ENCODE assay signal across 8 cellular contexts in the genomic region with DNA sequence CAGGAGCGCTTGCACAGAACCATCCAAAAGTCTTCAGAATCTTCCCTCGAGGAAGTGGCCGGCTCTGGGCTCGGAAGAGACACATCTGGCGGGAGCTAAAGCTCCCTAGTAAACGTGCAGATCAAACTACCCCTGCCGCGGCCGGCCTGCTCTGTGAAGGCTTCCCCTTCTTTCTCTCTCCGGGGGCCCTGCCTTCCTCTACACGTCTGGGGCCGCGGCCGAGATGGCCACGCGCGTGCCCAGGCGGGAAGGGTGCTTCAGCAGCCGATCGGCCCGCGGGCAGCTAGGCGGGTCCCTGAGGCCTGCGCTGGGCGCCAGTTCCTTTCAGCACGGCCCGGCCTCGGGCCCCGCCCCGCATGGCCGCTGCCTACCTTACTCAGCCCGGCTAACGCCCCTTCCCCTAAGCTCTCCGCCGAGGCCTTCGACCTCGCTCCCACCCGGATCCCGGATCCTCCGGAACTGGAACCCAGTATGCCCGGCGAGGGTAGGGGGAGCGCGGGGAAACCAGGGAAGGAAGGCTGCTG. TPM values are rescaled to one million over a fixed set of nuclear protein-coding genes. Genes with fewer than 3 reads are reported as not detected.
DNase-seq lines count a peak whose midpoint lies in the region; ATAC-seq and TF ChIP-seq lines count a peak whose summit lies in the region.

No MANE protein-coding gene starts in this region.

- H3K27ac ChIP-seq in IMR-90 (ENCODE audit: insufficient read depth, low read length) (peak overlapping the region; percentile 86), heart right ventricle (peak overlapping the region; percentile 83 to 99 (median 95)), rectal smooth muscle tissue (ENCODE audit: low read depth, low read length) (peak overlapping the region; percentile 96)

- TF ChIP-seq CTCF in GM12875 (IDR thresholded peaks at IDR 0.05; ENCODE audit: borderline replicate concordance, insufficient read depth, low read depth, low read length): no peak
- TF ChIP-seq CTCF in IMR-90 (conservative IDR thresholded peaks at IDR 0.05; ENCODE audit: low read depth, low read length): no peak
- no peak for TF ChIP-seq CTCF in heart right ventricle (IDR thresholded peaks at IDR 0.05)

- POLR2A ChIA-PET in IMR-90 (lab: Charles Lee; ENCODE audit: unreplicated experiment): interaction anchor here (0.6 to 0.7 kb wide), 2 partner anchors 60 to 72 kb away, joined by 3 to 4 read pairs; no protein-coding TSS in a partner anchor

- DNase-seq in IMR-90 (no peak), heart right ventricle (peak in 1 of 2 donors; percentile 25), NCI-H1048 (lab: John Stamatoyannopoulos, UW) (no peak), SW 1271 (lab: John Stamatoyannopoulos, UW) (no peak)
- no peak for DNase-seq in activated T-helper 2 cell treated with anti-CD3 and anti-CD28 coated beads, Interferon-gamma antibody, Interleukin-2, Interleukin-4, amounts not matched to agents 10 μg/mL and 5 μg/mL and 100 μg/mL, durations not matched to agents 14 hours and 24 hours and 36 hours (ENCODE audit: low spot score)

- H2BK5ac ChIP-seq in IMR-90 (ENCODE audit: low read depth, low read length, poor library complexity, severe bottlenecking): peak overlapping the region; percentile 81

- H3K4me3 ChIP-seq in GM12875 (ENCODE audit: low read depth, low read length) (peak overlapping the region; percentile 100), IMR-90 (ENCODE audit: insufficient read depth, low read depth, low read length) (peak overlapping the region; percentile 87), heart right ventricle (peak overlapping the region; percentile 81 to 100 (median 95)), rectal smooth muscle tissue (ENCODE audit: low read length) (peak overlapping the region; percentile 79)

- peak overlapping the region; percentile 88 for H3K23ac ChIP-seq in IMR-90 (ENCODE audit: low read depth, low read length)

- H3K4me1 ChIP-seq in IMR-90 (ENCODE audit: control insufficient read depth, insufficient read depth, low read length) (peaks cover 8% of the 10 kb centered on the region), heart right ventricle (peaks cover 42 to 64% (median 61%) of the 10 kb centered on the region in 9 donors), rectal smooth muscle tissue (ENCODE audit: control insufficient read depth, insufficient read depth, low read length) (peaks cover 27% of the 10 kb centered on the region)

- dilution Hi-C loops in IMR-90 (cut with HindIII; ENCODE audit: low sequenced_read_pairs, unreplicated experiment): no loop called here

- peak overlapping the region; percentile 82 for H4K91ac ChIP-seq in IMR-90 (ENCODE audit: insufficient read depth, low read depth, low read length)

- no TSS peak for BruUV-seq in IMR-90 (replicated peaks; lab: Mats Ljungman, UMichigan)

- H3K27me3 ChIP-seq in IMR-90 (ENCODE audit: control insufficient read depth, insufficient read depth, low read length) (no peaks in the 10 kb centered on the region), heart right ventricle (no peaks in the 10 kb centered on the region), rectal smooth muscle tissue (ENCODE audit: control insufficient read depth, insufficient read depth, low read length) (no peaks in the 10 kb centered on the region)

- peak; percentile 27 for ATAC-seq in GM21717 (IDR thresholded peaks at IDR 0.05; ENCODE audit: unreplicated experiment)
- peak; percentile 28 for ATAC-seq in IMR-90 (ENCODE audit: low read depth)
- peak; percentile 5 to 58 (median 20) for ATAC-seq in heart right ventricle

- peak overlapping the region; percentile 99 for H2AK9ac ChIP-seq in IMR-90 (replicated peaks; ENCODE audit: low read depth, low read length, poor library complexity)

- H3K9me3 Mint-ChIP-seq in activated T-helper 2 cell treated with anti-CD3 and anti-CD28 coated beads, Interferon-gamma antibody, Interleukin-2, Interleukin-4, amounts not matched to agents 10 μg/mL and 5 μg/mL and 100 μg/mL, durations not matched to agents 14 hours and 24 hours and 36 hours: no peaks in the 10 kb centered on the region

- peak overlapping the region; percentile 91 for H3K9ac ChIP-seq in IMR-90 (ENCODE audit: low read depth, low read length)
- H3K9ac ChIP-seq in rectal smooth muscle tissue (ENCODE audit: low read length): peak overlapping the region; percentile 43

- no peak for TF ChIP-seq RAD21 in IMR-90 (IDR thresholded peaks at IDR 0.05; ENCODE audit: low read length)

- intact Hi-C loops in IMR-90 (cut with micrococcal nuclease): loop anchor here (1.0 to 5.0 kb wide), 5 partner anchors 46 to 299 kb away; partner anchors contain the start of genes MAP2K3 and USP22
- intact Hi-C loops in activated T-helper 2 cell treated with anti-CD3 and anti-CD28 coated beads, Interferon-gamma antibody, Interleukin-2, Interleukin-4, amounts not matched to agents 10 μg/mL and 5 μg/mL and 100 μg/mL, durations not matched to agents 14 hours and 24 hours and 36 hours (cut with micrococcal nuclease): loop anchor here (1.0 to 5.0 kb wide), 4 partner anchors 39 to 170 kb away; partner anchors contain the start of genes DHRS7B, NATD1 and USP22
- intact Hi-C loops in heart right ventricle (cut with DNase I): loop anchor here in 9 of 10 donors (2.0 to 10.0 kb wide), 9 partner anchors 34 to 89 kb away; partner anchors contain the start of genes DHRS7B (in 6 of the 9), MAP2K3 (in 2 of the 9) and NATD1 (in 2 of the 9)

- peaks cover 20% of the 10 kb centered on the region for H3K36me3 Mint-ChIP-seq in activated T-helper 2 cell treated with anti-CD3 and anti-CD28 coated beads, Interferon-gamma antibody, Interleukin-2, Interleukin-4, amounts not matched to agents 10 μg/mL and 5 μg/mL and 100 μg/mL, durations not matched to agents 14 hours and 24 hours and 36 hours (ENCODE audit: low read depth)

- H2BK120ac ChIP-seq in IMR-90 (ENCODE audit: low read depth, low read length): peak overlapping the region; percentile 28; the same call in 1 of the 2 replicates

- H3K9me3 ChIP-seq in IMR-90 (ENCODE audit: control insufficient read depth, insufficient read depth, low read length) (no peaks in the 10 kb centered on the region), heart right ventricle (no peaks in the 10 kb centered on the region)

- peak overlapping the region; percentile 94 for H3K4me3 Mint-ChIP-seq in activated T-helper 2 cell treated with anti-CD3 and anti-CD28 coated beads, Interferon-gamma antibody, Interleukin-2, Interleukin-4, amounts not matched to agents 10 μg/mL and 5 μg/mL and 100 μg/mL, durations not matched to agents 14 hours and 24 hours and 36 hours (ENCODE audit: low read depth)

- WGBS in IMR-90 (ENCODE audit: extremely low coverage in 2 of 2, insufficient read length in 1 of 2), 2 experiments: 0% methylated on average over 2 of the region's 44 CpGs; no CpG with 5 or more reads in 1 of the 2 experiments
- 0 to 1% methylated on average over 43 to 44 of the region's 44 CpGs for WGBS in heart right ventricle, 2 donors

- H3K4ac ChIP-seq in IMR-90 (ENCODE audit: low read depth, low read length): peak overlapping the region; percentile 85

- peak overlapping the region; percentile 94 for H3K27ac Mint-ChIP-seq in activated T-helper 2 cell treated with anti-CD3 and anti-CD28 coated beads, Interferon-gamma antibody, Interleukin-2, Interleukin-4, amounts not matched to agents 10 μg/mL and 5 μg/mL and 100 μg/mL, durations not matched to agents 14 hours and 24 hours and 36 hours

- no peak overlapping the region for H2BK20ac ChIP-seq in IMR-90 (ENCODE audit: low read depth, low read length)

- peaks cover 39% of the 10 kb centered on the region for H3K9me1 ChIP-seq in IMR-90 (ENCODE audit: insufficient read depth, low read length)

- H3K27me3 Mint-ChIP-seq in activated T-helper 2 cell treated with anti-CD3 and anti-CD28 coated beads, Interferon-gamma antibody, Interleukin-2, Interleukin-4, amounts not matched to agents 10 μg/mL and 5 μg/mL and 100 μg/mL, durations not matched to agents 14 hours and 24 hours and 36 hours (ENCODE audit: low read depth): no peaks in the 10 kb centered on the region

- peaks cover 25 to 86% of the 10 kb centered on the region in 2 experiments for H3K79me1 ChIP-seq in IMR-90 (ENCODE audit: low read depth in 1 of 2, low read length in 2 of 2)

- H3K18ac ChIP-seq in IMR-90 (ENCODE audit: low read depth, low read length): no peak overlapping the region; the same call in 1 of the 2 replicates

- peak overlapping the region; percentile 67 for H4K5ac ChIP-seq in IMR-90 (ENCODE audit: low read depth, low read length)

- H3K4me1 Mint-ChIP-seq in activated T-helper 2 cell treated with anti-CD3 and anti-CD28 coated beads, Interferon-gamma antibody, Interleukin-2, Interleukin-4, amounts not matched to agents 10 μg/mL and 5 μg/mL and 100 μg/mL, durations not matched to agents 14 hours and 24 hours and 36 hours (ENCODE audit: low read depth): peaks cover 38% of the 10 kb centered on the region

- peak overlapping the region; percentile 91 for H3K14ac ChIP-seq in IMR-90 (replicated peaks; ENCODE audit: low read depth, low read length)

- CTCF ChIA-PET in IMR-90 (lab: Yijun Ruan, JAX): no interaction called here

- H2BK15ac ChIP-seq in IMR-90 (ENCODE audit: low read depth, low read length): no peak overlapping the region

- peak overlapping the region; percentile 94 for H2AFZ ChIP-seq in IMR-90 (replicated peaks; ENCODE audit: low read length, poor library complexity)

- peak overlapping the region; percentile 82 for H3K56ac ChIP-seq in IMR-90 (ENCODE audit: extremely low read depth, insufficient read depth, low read length)

- peak overlapping the region; percentile 70 for H2AK5ac ChIP-seq in IMR-90 (ENCODE audit: low read depth, low read length)

- H3K4me2 ChIP-seq in IMR-90 (ENCODE audit: low read depth, low read length): peak overlapping the region; percentile 92

- in situ Hi-C loops in IMR-90 (cut with MboI; ENCODE audit: low sequenced_read_pairs): no loop called here

- H3K36me3 ChIP-seq in IMR-90 (ENCODE audit: control insufficient read depth, insufficient read depth, low read length): peaks cover 16% of the 10 kb centered on the region
- H3K36me3 ChIP-seq in heart right ventricle: peaks cover 0 to 29% (median 0%) of the 10 kb centered on the region in 9 donors
- peaks cover 4% of the 10 kb centered on the region for H3K36me3 ChIP-seq in rectal smooth muscle tissue (ENCODE audit: control insufficient read depth, insufficient read depth, low read length)

- peak overlapping the region; percentile 84 to 88 for H4K8ac ChIP-seq in IMR-90 (ENCODE audit: low read depth in 2 of 2, low read length in 2 of 2)

- TF ChIP-seq POLR2A in IMR-90 (IDR thresholded peaks at IDR 0.05; ENCODE audit: low read depth, low read length): no peak

- H4K20me1 ChIP-seq in IMR-90 (ENCODE audit: insufficient read depth, low read length): peaks cover 52% of the 10 kb centered on the region

RNA-seq across cellular contexts. Expression of gene TMEM11, which starts 0.4 kb away (rescaled TPM):
- total RNA-seq in IMR-90 (2012; rRNA removed) (19.2 and 19.9 TPM in 2 replicates), heart right ventricle (10 to 100 TPM; 20.8 to 37.2 (median 27.6) TPM)
- polyA plus RNA-seq in IMR-90 (2012; rRNA removed) (44.7 and 57.6 TPM in 2 replicates), heart right ventricle (10 to 100 TPM; 50.8 to 54.1 TPM)
- 38.0 and 64.3 TPM in 2 replicates for polyA plus RNA-seq in IMR-90 (2012; cell fraction: cytosol; rRNA removed)
- polyA plus RNA-seq in IMR-90 (2012; cell fraction: nucleus; rRNA removed; ENCODE audit: low replicate concordance): 17.1 and 33.2 TPM in 2 replicates
- total RNA-seq in activated T-helper 2 cell treated with anti-CD3 and anti-CD28 coated beads, Interferon-gamma antibody, Interleukin-2, Interleukin-4, amounts not matched to agents 10 μg/mL and 5 μg/mL and 100 μg/mL, durations not matched to agents 14 hours and 24 hours and 36 hours: 27.1 and 30.5 TPM in 2 replicates

RNA-seq across cellular contexts. Expression of gene NATD1, which starts 39.7 kb away (rescaled TPM):
- total RNA-seq in IMR-90 (2012; rRNA removed) (0.56 and 0.90 TPM in 2 replicates), heart right ventricle (10 to 100 TPM; 11.9 to 23.1 (median 19.6) TPM)
- polyA plus RNA-seq in IMR-90 (2012; rRNA removed) (4.1 and 4.3 TPM in 2 replicates), heart right ventricle (1 to 10 TPM; 3.1 to 4.0 TPM)
- polyA plus RNA-seq in IMR-90 (2012; cell fraction: cytosol; rRNA removed): 2.2 and 5.3 TPM in 2 replicates
- polyA plus RNA-seq in IMR-90 (2012; cell fraction: nucleus; rRNA removed; ENCODE audit: low replicate concordance): 4.7 and 7.3 TPM in 2 replicates
- 1.4 and 1.6 TPM in 2 replicates for total RNA-seq in activated T-helper 2 cell treated with anti-CD3 and anti-CD28 coated beads, Interferon-gamma antibody, Interleukin-2, Interleukin-4, amounts not matched to agents 10 μg/mL and 5 μg/mL and 100 μg/mL, durations not matched to agents 14 hours and 24 hours and 36 hours
